12 cellular contexts compared by ENCODE assay signal in genomic region chr12:105445261-105446015, GRCh38.
DNase-seq lines count a peak whose midpoint lies in the region; ATAC-seq and TF ChIP-seq lines count a peak whose summit lies in the region.
"Had no signal": no experiment of that assay in that cellular context is flagged by ENCODE, and none has a peak within 500 bp of the region (broad histone marks: within the 10 kb centered on the region; RNA-seq: fewer than 3 reads in every experiment).

No MANE protein-coding gene starts in this region.

- no peaks in the 10 kb centered on the region for H3K4me1 Mint-ChIP-seq in activated T-helper 2 cell treated with anti-CD3 and anti-CD28 coated beads, Interferon-gamma antibody, Interleukin-2, Interleukin-4, amounts not matched to agents 10 μg/mL and 5 μg/mL and 100 μg/mL, durations not matched to agents 14 hours and 24 hours and 36 hours (ENCODE audit: low read depth)

- intact Hi-C loops in activated T-helper 2 cell treated with anti-CD3 and anti-CD28 coated beads, Interferon-gamma antibody, Interleukin-2, Interleukin-4, amounts not matched to agents 10 μg/mL and 5 μg/mL and 100 μg/mL, durations not matched to agents 14 hours and 24 hours and 36 hours (cut with micrococcal nuclease): no loop called here

- ATAC-seq in HG03025 (IDR thresholded peaks at IDR 0.05; ENCODE audit: low FRiP score, unreplicated experiment): no peak
- ATAC-seq: activated T-cell treated with anti-CD3 and anti-CD28 coated beads, Interleukin-2, amount 50 U/mL, for 4 hours had no signal

- no peaks in the 10 kb centered on the region for H3K27me3 ChIP-seq in SJSA1 (replicated peaks)
- H3K27me3 ChIP-seq: uterus had no signal

- CTCF ChIA-PET in HEK293 (lab: Yijun Ruan, JAX): interaction anchor here (0.7 to 1.3 kb wide), 2 partner anchors 24 to 650 kb away, joined by 3 to 6 read pairs; no protein-coding TSS in a partner anchor

- peak in 1 of 2 experiments; percentile 77 for DNase-seq in SJSA1 (ENCODE audit: low read depth in 1 of 2, low spot score in 2 of 2)
- peak; percentile 39 for DNase-seq in glomerular visceral epithelial cell (ENCODE audit: extremely low spot score)
- DNase-seq in pulmonary artery endothelial cell (ENCODE audit: low read depth, low spot score): peak; percentile 97
- no peak for DNase-seq in NOMO-1 treated with DMSO at 0.1 percent for 48 hours (lab: John Stamatoyannopoulos, UW; ENCODE audit: unreplicated experiment)
- DNase-seq in NCI-H146 (lab: John Stamatoyannopoulos, UW): no peak
- DNase-seq in activated T-helper 2 cell treated with anti-CD3 and anti-CD28 coated beads, Interferon-gamma antibody, Interleukin-2, Interleukin-4, amounts not matched to agents 10 μg/mL and 5 μg/mL and 100 μg/mL, durations not matched to agents 14 hours and 24 hours and 36 hours (ENCODE audit: low spot score): no peak
- DNase-seq: activated T-cell treated with anti-CD3 and anti-CD28 coated beads, Interleukin-2, amount 50 U/mL, for 4 hours; dorsolateral prefrontal cortex; NCI-H1105; uterus had no signal

- POLR2A ChIA-PET in HEK293 (lab: Yijun Ruan, JAX): interaction anchor here (0.6 to 1.9 kb wide), 2 partner anchors 14 to 210 kb away, joined by 3 to 6 read pairs; no protein-coding TSS in a partner anchor

- TF ChIP-seq CTCF in HEK293 (tag by site-specific recombination; IDR thresholded peaks at IDR 0.05): no peak

- H3K36me3 Mint-ChIP-seq in activated T-helper 2 cell treated with anti-CD3 and anti-CD28 coated beads, Interferon-gamma antibody, Interleukin-2, Interleukin-4, amounts not matched to agents 10 μg/mL and 5 μg/mL and 100 μg/mL, durations not matched to agents 14 hours and 24 hours and 36 hours (ENCODE audit: low read depth): no peaks in the 10 kb centered on the region

- H3K27ac ChIP-seq in HEK293 (ENCODE audit: extremely low read depth, low read depth, low read length) (no peak overlapping the region), SJSA1 (peak overlapping the region; percentile 86)
- H3K27ac ChIP-seq: dorsolateral prefrontal cortex had no signal

- H3K36me3 ChIP-seq in HEK293 (ENCODE audit: control insufficient read depth in 2 of 2, insufficient read depth in 1 of 2, low read length in 2 of 2): no peaks in the 10 kb centered on the region
- no peaks in the 10 kb centered on the region for H3K36me3 ChIP-seq in SJSA1
- H3K36me3 ChIP-seq: uterus had no signal

- no peaks in the 10 kb centered on the region for H3K9me3 ChIP-seq in HEK293 (ENCODE audit: control insufficient read depth, insufficient read depth, low read depth, low read length)
- H3K9me3 ChIP-seq in SJSA1 (replicated peaks): no peaks in the 10 kb centered on the region
- H3K9me3 ChIP-seq: uterus had no signal

- H3K27ac Mint-ChIP-seq in activated T-helper 2 cell treated with anti-CD3 and anti-CD28 coated beads, Interferon-gamma antibody, Interleukin-2, Interleukin-4, amounts not matched to agents 10 μg/mL and 5 μg/mL and 100 μg/mL, durations not matched to agents 14 hours and 24 hours and 36 hours: no peak overlapping the region

- H3K4me1 ChIP-seq in HEK293 (ENCODE audit: control insufficient read depth, insufficient read depth, low read length): 0 out of 2 replicates have a peak, but pooled peaks cover 2% of the 10 kb centered on the region
- peaks cover 26% of the 10 kb centered on the region for H3K4me1 ChIP-seq in SJSA1 (replicated peaks)
- H3K4me1 ChIP-seq: uterus had no signal

- no peaks in the 10 kb centered on the region for H3K9me3 Mint-ChIP-seq in activated T-helper 2 cell treated with anti-CD3 and anti-CD28 coated beads, Interferon-gamma antibody, Interleukin-2, Interleukin-4, amounts not matched to agents 10 μg/mL and 5 μg/mL and 100 μg/mL, durations not matched to agents 14 hours and 24 hours and 36 hours
- H3K9me3 Mint-ChIP-seq: activated T-cell treated with anti-CD3 and anti-CD28 coated beads, Interleukin-2, amount 50 U/mL, for 4 hours had no signal

- peaks cover 30% of the 10 kb centered on the region for H3K27me3 Mint-ChIP-seq in activated T-helper 2 cell treated with anti-CD3 and anti-CD28 coated beads, Interferon-gamma antibody, Interleukin-2, Interleukin-4, amounts not matched to agents 10 μg/mL and 5 μg/mL and 100 μg/mL, durations not matched to agents 14 hours and 24 hours and 36 hours (ENCODE audit: low read depth)

- no peak overlapping the region for H3K4me3 Mint-ChIP-seq in activated T-helper 2 cell treated with anti-CD3 and anti-CD28 coated beads, Interferon-gamma antibody, Interleukin-2, Interleukin-4, amounts not matched to agents 10 μg/mL and 5 μg/mL and 100 μg/mL, durations not matched to agents 14 hours and 24 hours and 36 hours (ENCODE audit: low read depth)
- H3K4me3 Mint-ChIP-seq: activated T-cell treated with anti-CD3 and anti-CD28 coated beads, Interleukin-2, amount 50 U/mL, for 4 hours had no signal

- H3K4me3 ChIP-seq in HEK293 (ENCODE audit: low read depth, low read length): no peak overlapping the region
- H3K4me3 ChIP-seq in SJSA1: no peak overlapping the region
- H3K4me3 ChIP-seq: dorsolateral prefrontal cortex, uterus had no signal

TF ChIP-seq in HEK293, 187 proteins besides CTCF, POLR2A, EP300 and RAD21:
- peak; percentile 13; the same call in 1 of the 2 replicates for TF ChIP-seq GLIS1 (tag by site-specific recombination; IDR thresholded peaks at IDR 0.05)
- no peak for TF ChIP-seq ZNF555 (tag by site-specific recombination; conservative IDR thresholded peaks at IDR 0.05)
- TF ChIP-seq ZNF366 (tag by site-specific recombination; conservative IDR thresholded peaks at IDR 0.05): peak; percentile 32; the same call in 1 of the 2 replicates
- no peak for TF ChIP-seq YY1 (tag by site-specific recombination; IDR thresholded peaks at IDR 0.05)
- 0 out of 2 replicates have a peak, but pooled peaks have one; percentile 38 for TF ChIP-seq BCL6B (tag by site-specific recombination; IDR thresholded peaks at IDR 0.05)

Comparison
In these comparisons a context has a peak if more than half of its experiments do, and no peak if none do; other contexts are left out.
1. DNase-seq: peak in glomerular visceral epithelial cell (single experiment) and pulmonary artery endothelial cell (single experiment); none in NOMO-1 treated with DMSO at 0.1 percent for 48 hours (single experiment), NCI-H146 (single experiment) and activated T-helper 2 cell treated with anti-CD3 and anti-CD28 coated beads, Interferon-gamma antibody, Interleukin-2, Interleukin-4, amounts not matched to agents 10 μg/mL and 5 μg/mL and 100 μg/mL, durations not matched to agents 14 hours and 24 hours and 36 hours (single experiment).